Comparison of ENCODE assay signal across 22 cellular contexts in genomic region chr19:5933391-5933998, GRCh38. TPM values are rescaled to one million over a fixed set of nuclear protein-coding genes. Genes with fewer than 3 reads are reported as not detected.
DNase-seq lines count a peak whose midpoint lies in the region; ATAC-seq, FAIRE-seq and TF ChIP-seq lines count a peak whose summit lies in the region.
"Had no signal": no experiment of that assay in that cellular context is flagged by ENCODE, and none has a peak within 500 bp of the region (broad histone marks: within the 10 kb centered on the region; RNA-seq: fewer than 3 reads in every experiment).

No MANE protein-coding gene starts in this region.

- ATAC-seq in HG03135 (IDR thresholded peaks at IDR 0.05; ENCODE audit: unreplicated experiment), result no peak

- H3K4me2 ChIP-seq in endothelial cell of umbilical vein (ENCODE audit: insufficient read depth, low read length) (no peak overlapping the region), neural progenitor cell (no peak overlapping the region)
- H3K4me2 ChIP-seq: PC-9 had no signal

- no peaks in the 10 kb centered on the region for H3K9me3 Mint-ChIP-seq in neural progenitor cell
- H3K9me3 Mint-ChIP-seq: activated naive CD4-positive, alpha-beta T cell treated with anti-CD3 and anti-CD28 coated beads, Interleukin-2, amount 50 U/mL, for 24 hours; T-helper 1 cell treated with Interleukin-12 subunit alpha and Interleukin-12 subunit beta and Interleukin-4 antibody, amounts not matched to agents 30 μg/mL and 1 μg/mL, for 36 hours had no signal

- H3K9me1 ChIP-seq in endothelial cell of umbilical vein (replicated peaks; ENCODE audit: control insufficient read depth, extremely low read depth, insufficient read depth, low read length), result no peaks in the 10 kb centered on the region

- CTCF ChIA-PET in AG04450 (lab: Charles Lee), result interaction anchor here (0.5 to 4.3 kb wide), 2 partner anchors 34 to 131 kb away, joined by 3 to 26 read pairs; no protein-coding TSS in a partner anchor
- CTCF ChIA-PET in endothelial cell of umbilical vein (lab: Charles Lee), result interaction anchor here (2.9 to 3.1 kb wide), 2 partner anchors 35 to 89 kb away, joined by 17 to 28 read pairs; no protein-coding TSS in a partner anchor

- H3K9me3 ChIP-seq in AG04450 (ENCODE audit: control insufficient read depth, insufficient read depth, low read length) (no peaks in the 10 kb centered on the region), NT2/D1 (ENCODE audit: insufficient read depth, low read length) (no peaks in the 10 kb centered on the region), endothelial cell of umbilical vein (replicated peaks; ENCODE audit: control insufficient read depth, insufficient read depth, low read length) (no peaks in the 10 kb centered on the region), neural progenitor cell (ENCODE audit: low read depth) (no peaks in the 10 kb centered on the region)
- H3K9me3 ChIP-seq: SJCRH30 had no signal

- H3K27me3 ChIP-seq in AG04450 (ENCODE audit: control insufficient read depth, insufficient read depth, low read length) (no peaks in the 10 kb centered on the region), NT2/D1 (ENCODE audit: insufficient read depth, insufficient read length) (no peaks in the 10 kb centered on the region), endothelial cell of umbilical vein (ENCODE audit: control insufficient read depth in 2 of 2, insufficient read depth in 2 of 2, low read length in 2 of 2) (no peaks in the 10 kb centered on the region), neural progenitor cell (no peaks in the 10 kb centered on the region)
- H3K27me3 ChIP-seq: SJCRH30 had no signal

- peak overlapping the region; percentile 98 for H3K27ac ChIP-seq in AG04450 (ENCODE audit: low read depth, low read length)
- H3K27ac ChIP-seq in endothelial cell of umbilical vein (ENCODE audit: insufficient read depth, low read depth, low read length), result peak overlapping the region; percentile 42
- H3K27ac ChIP-seq in neural progenitor cell, result no peak overlapping the region
- H3K27ac ChIP-seq: parathyroid adenoma, PC-9, SJCRH30 had no signal

- H3K4me3 Mint-ChIP-seq in neural progenitor cell, result no peak overlapping the region
- H3K4me3 Mint-ChIP-seq: activated naive CD4-positive, alpha-beta T cell treated with anti-CD3 and anti-CD28 coated beads, Interleukin-2, amount 50 U/mL, for 24 hours; CD4-positive, alpha-beta memory T cell; T-helper 1 cell treated with Interleukin-12 subunit alpha and Interleukin-12 subunit beta and Interleukin-4 antibody, amounts not matched to agents 30 μg/mL and 1 μg/mL, for 36 hours had no signal

- H3K4me3 ChIP-seq in AG04450 (ENCODE audit: low read depth, low read length) (no peak overlapping the region), NT2/D1 (ENCODE audit: insufficient read length, low read depth) (no peak overlapping the region), endothelial cell of umbilical vein (replicated peaks in 1 of 3; ENCODE audit: insufficient read depth in 1 of 3, low read depth in 1 of 3, low read length in 3 of 3) (no peak overlapping the region), neural progenitor cell (no peak overlapping the region)
- H3K4me3 ChIP-seq: PC-9, SJCRH30, skin epidermis had no signal

- dilution Hi-C loops in endothelial cell of umbilical vein (cut with MboI; ENCODE audit: extremely low pct_ligation_motif_present, low sequenced_read_pairs), result no loop called here

- H2AFZ ChIP-seq in endothelial cell of umbilical vein (ENCODE audit: low read depth, low read length) (no peak overlapping the region), neural progenitor cell (replicated peaks) (no peak overlapping the region)
- H2AFZ ChIP-seq: parathyroid adenoma, PC-9 had no signal

- TF ChIP-seq CTCF in AG04450 (IDR thresholded peaks at IDR 0.05; ENCODE audit: low read depth, low read length) (no peak), endothelial cell of umbilical vein (IDR thresholded peaks at IDR 0.05; ENCODE audit: extremely low read depth in 1 of 2, insufficient read depth in 1 of 2, low read depth in 1 of 2, low read length in 2 of 2) (no peak), neural progenitor cell (IDR thresholded peaks at IDR 0.05) (no peak)

- peak overlapping the region; percentile 77 for H3K27ac Mint-ChIP-seq in neural progenitor cell
- H3K27ac Mint-ChIP-seq: activated naive CD4-positive, alpha-beta T cell treated with anti-CD3 and anti-CD28 coated beads, Interleukin-2, amount 50 U/mL, for 24 hours; T-helper 1 cell treated with Interleukin-12 subunit alpha and Interleukin-12 subunit beta and Interleukin-4 antibody, amounts not matched to agents 30 μg/mL and 1 μg/mL, for 36 hours had no signal

- H3K79me2 ChIP-seq in endothelial cell of umbilical vein (ENCODE audit: control insufficient read depth, insufficient read depth, low read length), result no peaks in the 10 kb centered on the region
- H3K79me2 ChIP-seq in neural progenitor cell (ENCODE audit: low read depth), result peaks cover 28% of the 10 kb centered on the region

- POLR2A ChIA-PET in AG04450 (lab: Yijun Ruan, JAX), result interaction anchor here (3.0 kb wide), 1 partner anchor 33 kb away, joined by 22 read pairs; no protein-coding TSS in a partner anchor
- POLR2A ChIA-PET in endothelial cell of umbilical vein (lab: Charles Lee), result no interaction called here

- TF ChIP-seq POLR2A in endothelial cell of umbilical vein (IDR thresholded peaks at IDR 0.05; ENCODE audit: low read depth, low read length), result no peak

- BruUV-seq in endothelial cell of umbilical vein (replicated peaks; lab: Mats Ljungman, UMichigan), result no TSS peak

- H3K36me3 ChIP-seq in NT2/D1 (ENCODE audit: insufficient read depth, insufficient read length, low read length), result peaks cover 90% of the 10 kb centered on the region
- peaks cover 13 to 27% of the 10 kb centered on the region in 2 experiments for H3K36me3 ChIP-seq in endothelial cell of umbilical vein (ENCODE audit: control insufficient read depth in 2 of 2, extremely low read depth in 1 of 2, insufficient read depth in 2 of 2, low read length in 2 of 2)
- H3K36me3 ChIP-seq in neural progenitor cell, result no peaks in the 10 kb centered on the region

- H4K20me1 ChIP-seq in endothelial cell of umbilical vein (replicated peaks; ENCODE audit: control insufficient read depth, extremely low read depth, insufficient read depth, low read length) (no peaks in the 10 kb centered on the region), neural progenitor cell (ENCODE audit: low read depth) (peaks cover 71% of the 10 kb centered on the region)

- H3K27me3 Mint-ChIP-seq in neural progenitor cell (ENCODE audit: insufficient read depth, low read depth), result peaks cover 7% of the 10 kb centered on the region
- H3K27me3 Mint-ChIP-seq: activated naive CD4-positive, alpha-beta T cell treated with anti-CD3 and anti-CD28 coated beads, Interleukin-2, amount 50 U/mL, for 24 hours; CD4-positive, alpha-beta memory T cell had no signal

- DNase-seq in AG04450 (ENCODE audit: low read depth, low spot score), result no peak
- no peak for DNase-seq in NT2/D1 (ENCODE audit: low read depth, low spot score)
- DNase-seq in endothelial cell of umbilical vein (ENCODE audit: low read depth, low spot score), result no peak
- DNase-seq in neural progenitor cell (ENCODE audit: low spot score), result no peak
- DNase-seq in NCI-H187 treated with DMSO at 0.1 percent for 48 hours (lab: John Stamatoyannopoulos, UW), result no peak
- no peak for DNase-seq in anterior cingulate cortex (lab: John Stamatoyannopoulos, UW)
- no peak for DNase-seq in Ammon's horn (ENCODE audit: low spot score)
- DNase-seq: activated T-cell treated with anti-CD3 and anti-CD28 coated beads, Interleukin-2, amount 50 U/mL, for 48 hours; CD4-positive, alpha-beta memory T cell; DMS53; H7; NCI-H146; PC-9; SJCRH30; stimulated activated CD4-positive, alpha-beta T cell treated with anti-CD3 and anti-CD28 coated beads, Interleukin-4, amount 100 ng/mL, for 1 hour had no signal

- intact Hi-C loops in endothelial cell of umbilical vein (cut with micrococcal nuclease), result no loop called here

- no peak for FAIRE-seq in endothelial cell of umbilical vein (lab: Jason Lieb, UNC)
- FAIRE-seq: bronchial epithelial cell, GM12892 had no signal

- peaks cover 30% of the 10 kb centered on the region for H3K4me1 Mint-ChIP-seq in neural progenitor cell
- H3K4me1 Mint-ChIP-seq: activated naive CD4-positive, alpha-beta T cell treated with anti-CD3 and anti-CD28 coated beads, Interleukin-2, amount 50 U/mL, for 24 hours had no signal

- no peaks in the 10 kb centered on the region for H3F3A ChIP-seq in neural progenitor cell (ENCODE audit: low read depth)

- H3K4me1 ChIP-seq in NT2/D1 (ENCODE audit: insufficient read depth, insufficient read length), result peaks cover 18% of the 10 kb centered on the region
- H3K4me1 ChIP-seq in endothelial cell of umbilical vein (ENCODE audit: control insufficient read depth, extremely low read depth, insufficient read depth, low read length), result peaks cover 30% of the 10 kb centered on the region
- H3K4me1 ChIP-seq in neural progenitor cell, result no peaks in the 10 kb centered on the region
- H3K4me1 ChIP-seq: parathyroid adenoma, SJCRH30 had no signal

- peak overlapping the region; percentile 9 for H3K9ac ChIP-seq in NT2/D1 (ENCODE audit: insufficient read length, low read depth)
- no peak overlapping the region for H3K9ac ChIP-seq in endothelial cell of umbilical vein (replicated peaks; ENCODE audit: extremely low read depth, insufficient read depth, low read length)
- peak overlapping the region; percentile 42 for H3K9ac ChIP-seq in neural progenitor cell
- H3K9ac ChIP-seq: parathyroid adenoma had no signal

- peaks cover 16% of the 10 kb centered on the region for H3K36me3 Mint-ChIP-seq in neural progenitor cell

RNA-seq across cellular contexts. Expression of gene CAPS, which starts 19.4 kb away (rescaled TPM):
- polyA plus RNA-seq in AG04450 (2011; rRNA removed), result 2.7 and 2.8 TPM in 2 replicates
- polyA minus RNA-seq in AG04450 (2011; rRNA and poly(A)+ RNA removed), result 0.83 and 1.2 TPM in 2 replicates
- total RNA-seq in endothelial cell of umbilical vein, result 6.1 and 6.9 TPM in 2 replicates
- polyA plus RNA-seq in endothelial cell of umbilical vein, result 8.9 and 11.3 TPM in 2 replicates
- polyA plus RNA-seq in endothelial cell of umbilical vein (2011; cell fraction: cytosol; rRNA removed), result 1.5 and 3.3 TPM in 2 replicates
- 26.1 and 29.4 TPM in 2 replicates for polyA plus RNA-seq in endothelial cell of umbilical vein (2011; cell fraction: nucleus; rRNA removed)
- 2.4 and 4.4 TPM in 2 replicates for polyA plus RNA-seq in endothelial cell of umbilical vein (2012)
- 1.8 and 2.1 TPM in 2 replicates for polyA minus RNA-seq in endothelial cell of umbilical vein
- polyA minus RNA-seq in endothelial cell of umbilical vein (2011; cell fraction: cytosol; rRNA and poly(A)+ RNA removed), result not detected
- 3.8 and 5.6 TPM in 2 replicates for polyA minus RNA-seq in endothelial cell of umbilical vein (2011; cell fraction: nucleus; rRNA and poly(A)+ RNA removed)
- 2.2 and 12.4 TPM in 2 replicates for total RNA-seq in neural progenitor cell (ENCODE audit: low replicate concordance)

RNA-seq across cellular contexts. Expression of gene VMAC, which starts 28.8 kb away (rescaled TPM):
- polyA plus RNA-seq in AG04450 (2011; rRNA removed) (2.5 and 2.6 TPM in 2 replicates), endothelial cell of umbilical vein (6.9 and 8.9 TPM in 2 replicates)
- 2.1 TPM in 2 replicates for polyA minus RNA-seq in AG04450 (2011; rRNA and poly(A)+ RNA removed)
- total RNA-seq in endothelial cell of umbilical vein (4.4 and 4.7 TPM in 2 replicates), neural progenitor cell (ENCODE audit: low replicate concordance) (4.6 and 6.8 TPM in 2 replicates)
- polyA plus RNA-seq in endothelial cell of umbilical vein (2011; cell fraction: cytosol; rRNA removed), result 2.1 and 3.2 TPM in 2 replicates
- polyA plus RNA-seq in endothelial cell of umbilical vein (2011; cell fraction: nucleus; rRNA removed), result 21.6 TPM in 2 replicates
- polyA plus RNA-seq in endothelial cell of umbilical vein (2012), result 2.1 and 2.6 TPM in 2 replicates
- polyA minus RNA-seq in endothelial cell of umbilical vein, result 1.9 and 3.9 TPM in 2 replicates
- polyA minus RNA-seq in endothelial cell of umbilical vein (2011; cell fraction: cytosol; rRNA and poly(A)+ RNA removed), result 0.72 TPM
- 4.0 and 4.6 TPM in 2 replicates for polyA minus RNA-seq in endothelial cell of umbilical vein (2011; cell fraction: nucleus; rRNA and poly(A)+ RNA removed)

RNA-seq across cellular contexts. Expression of gene NDUFA11, which starts 29.9 kb away (rescaled TPM):
- polyA plus RNA-seq in AG04450 (2011; rRNA removed) (168 and 272 TPM in 2 replicates), endothelial cell of umbilical vein (876 and 1,690 TPM in 2 replicates)
- 14.4 and 26.5 TPM in 2 replicates for polyA minus RNA-seq in AG04450 (2011; rRNA and poly(A)+ RNA removed)
- total RNA-seq in endothelial cell of umbilical vein (281 and 283 TPM in 2 replicates), neural progenitor cell (ENCODE audit: low replicate concordance) (102 and 197 TPM in 2 replicates)
- polyA plus RNA-seq in endothelial cell of umbilical vein (2011; cell fraction: cytosol; rRNA removed), result 491 and 683 TPM in 2 replicates
- polyA plus RNA-seq in endothelial cell of umbilical vein (2011; cell fraction: nucleus; rRNA removed), result 195 and 273 TPM in 2 replicates
- polyA plus RNA-seq in endothelial cell of umbilical vein (2012), result 256 and 303 TPM in 2 replicates
- 50.8 and 68.0 TPM in 2 replicates for polyA minus RNA-seq in endothelial cell of umbilical vein
- polyA minus RNA-seq in endothelial cell of umbilical vein (2011; cell fraction: cytosol; rRNA and poly(A)+ RNA removed), result 39.5 TPM
- 16.4 and 23.1 TPM in 2 replicates for polyA minus RNA-seq in endothelial cell of umbilical vein (2011; cell fraction: nucleus; rRNA and poly(A)+ RNA removed)

RNA-seq across cellular contexts. Expression of gene RANBP3, which starts 44.4 kb away (rescaled TPM):
- polyA plus RNA-seq in AG04450 (2011; rRNA removed) (62.6 and 81.9 TPM in 2 replicates), endothelial cell of umbilical vein (85.3 and 102 TPM in 2 replicates)
- polyA minus RNA-seq in AG04450 (2011; rRNA and poly(A)+ RNA removed), result 45.8 and 76.4 TPM in 2 replicates
- total RNA-seq in endothelial cell of umbilical vein (72.3 and 87.8 TPM in 2 replicates), neural progenitor cell (ENCODE audit: low replicate concordance) (77.8 and 83.5 TPM in 2 replicates)
- polyA plus RNA-seq in endothelial cell of umbilical vein (2011; cell fraction: cytosol; rRNA removed), result 54.0 and 75.8 TPM in 2 replicates
- polyA plus RNA-seq in endothelial cell of umbilical vein (2011; cell fraction: nucleus; rRNA removed), result 90.5 and 108 TPM in 2 replicates
- polyA plus RNA-seq in endothelial cell of umbilical vein (2012), result 49.6 and 51.8 TPM in 2 replicates
- 57.1 and 60.4 TPM in 2 replicates for polyA minus RNA-seq in endothelial cell of umbilical vein
- polyA minus RNA-seq in endothelial cell of umbilical vein (2011; cell fraction: cytosol; rRNA and poly(A)+ RNA removed), result 35.1 TPM
- 35.5 and 40.5 TPM in 2 replicates for polyA minus RNA-seq in endothelial cell of umbilical vein (2011; cell fraction: nucleus; rRNA and poly(A)+ RNA removed)
